In the genomic region with DNA sequence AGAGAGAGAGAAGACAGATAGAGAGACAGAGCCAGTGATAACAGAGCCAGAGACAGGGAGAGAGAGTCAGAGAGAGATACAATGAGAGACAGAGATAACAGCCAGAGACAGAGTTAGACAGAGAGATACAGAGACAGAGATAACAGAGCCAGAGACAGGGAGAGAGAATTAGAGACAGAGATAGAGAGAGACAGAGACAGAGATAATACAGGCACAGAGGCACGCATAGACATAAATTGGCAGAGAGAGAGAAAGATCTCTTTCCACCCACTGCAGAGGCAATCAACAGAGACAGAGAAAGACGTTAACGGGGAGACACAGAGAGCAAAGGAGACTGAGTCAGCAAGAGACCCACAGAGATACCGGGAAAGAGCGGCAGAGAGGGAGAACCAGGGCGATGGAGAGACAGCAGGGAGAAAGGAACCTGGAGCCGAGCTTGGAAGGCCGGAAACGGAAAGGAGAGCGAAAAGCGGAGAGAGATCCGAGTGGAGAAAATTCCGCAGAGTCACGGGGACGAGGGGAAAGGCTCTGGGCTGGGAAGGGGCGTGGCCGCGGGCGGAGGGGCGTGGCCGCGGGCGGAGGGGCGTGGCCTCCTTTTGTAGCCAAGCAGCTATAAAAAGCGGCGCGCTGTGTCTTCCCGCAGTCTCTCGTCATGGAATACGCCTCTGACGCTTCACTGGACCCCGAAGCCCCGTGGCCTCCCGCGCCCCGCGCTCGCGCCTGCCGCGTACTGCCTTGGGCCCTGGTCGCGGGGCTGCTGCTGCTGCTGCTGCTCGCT, we compare ENCODE assay signal across 8 cellular contexts.
A peak's percentile ranks its signal among the peaks of the same experiment; 100 is the strongest.
DNase-seq lines count a peak whose midpoint lies in the region; ATAC-seq and TF ChIP-seq lines count a peak whose summit lies in the region.

A gene with protein sequence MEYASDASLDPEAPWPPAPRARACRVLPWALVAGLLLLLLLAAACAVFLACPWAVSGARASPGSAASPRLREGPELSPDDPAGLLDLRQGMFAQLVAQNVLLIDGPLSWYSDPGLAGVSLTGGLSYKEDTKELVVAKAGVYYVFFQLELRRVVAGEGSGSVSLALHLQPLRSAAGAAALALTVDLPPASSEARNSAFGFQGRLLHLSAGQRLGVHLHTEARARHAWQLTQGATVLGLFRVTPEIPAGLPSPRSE (plus strand): TSS at position 642 of the 778 bp plus-strand sequence. CDS start 11 bp downstream, at position 653.

- H3K9me3 Mint-ChIP-seq in memory B cell, result no peaks in the 10 kb centered on the region

- DNase-seq in NCI-H82 treated with DMSO at 0.1 percent for 48 hours (lab: John Stamatoyannopoulos, UW; ENCODE audit: unreplicated experiment), result peak; percentile 48
- DNase-seq in activated CD8-positive, alpha-beta memory T cell treated with anti-CD3 and anti-CD28 coated beads for 4 hours (ENCODE audit: low read depth in 2 of 2), result peak; percentile 71 to 72
- DNase-seq in effector CD8-positive, alpha-beta T cell (lab: John Stamatoyannopoulos, UW), result peak; percentile 81
- DNase-seq in memory B cell (ENCODE audit: low spot score in 2 of 2), result peak; percentile 87 to 90
- DNase-seq in stimulated activated CD4-positive, alpha-beta T cell treated with anti-CD3 and anti-CD28 coated beads, TNF-alpha, amount 100 ng/mL, for 48 hours (ENCODE audit: low read depth in 3 of 3), result peak; percentile 69 to 79 (median 70)

- H3K36me3 Mint-ChIP-seq in memory B cell, result peaks cover 5% of the 10 kb centered on the region

- TF ChIP-seq POLR2A in GM10847 (IDR thresholded peaks at IDR 0.05; ENCODE audit: extremely low read depth, insufficient read length), result peak; percentile 100

- peak within 1 kb of the TSS; percentile 85 for H3K4me3 Mint-ChIP-seq in memory B cell

- H3K27me3 Mint-ChIP-seq in memory B cell, result peaks cover 1% of the 10 kb centered on the region

- peaks cover 44% of the 10 kb centered on the region for H3K4me1 Mint-ChIP-seq in memory B cell

- peak; percentile 32 for ATAC-seq in HG03064 (IDR thresholded peaks at IDR 0.05; ENCODE audit: low read depth, unreplicated experiment)
- peak; percentile 31 for ATAC-seq in memory B cell (ENCODE audit: low read depth)
- no peak for ATAC-seq in GM21529 (IDR thresholded peaks at IDR 0.05; ENCODE audit: unreplicated experiment)

- H3K27ac Mint-ChIP-seq in memory B cell, result peak within 1 kb of the TSS; percentile 92
